ENCODE assay signal across 17 cellular contexts in the genomic region with DNA sequence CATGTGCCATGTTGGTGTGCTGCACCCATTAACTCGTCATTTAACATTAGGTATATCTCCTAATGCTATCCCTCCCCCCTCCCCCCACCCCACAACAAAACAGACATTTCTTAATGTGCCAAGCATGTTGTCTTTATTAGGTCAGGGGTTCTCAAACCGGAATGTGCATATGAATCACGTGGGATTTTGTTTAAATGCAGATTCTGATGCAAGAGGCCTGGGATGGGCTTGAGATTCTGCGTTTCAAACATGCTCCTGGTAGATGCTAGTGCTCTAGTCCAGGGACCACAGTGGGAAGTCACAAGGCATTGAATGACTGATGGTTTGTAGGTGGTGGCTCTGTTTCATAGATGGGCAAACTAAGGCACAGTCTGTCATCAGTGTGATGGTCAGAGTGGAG.
"Had no signal": no experiment of that assay in that cellular context is flagged by ENCODE, and none has a peak within 500 bp of the region (broad histone marks: within the 10 kb centered on the region; RNA-seq: fewer than 3 reads in every experiment).

No MANE protein-coding gene starts in this region.

- H3K27me3 ChIP-seq: ascending aorta, cardiac muscle cell had no signal

- H3K4me3 Mint-ChIP-seq: activated CD8-positive, alpha-beta T cell treated with anti-CD3 and anti-CD28 coated beads for 36 hours; activated naive CD8-positive, alpha-beta T cell treated with anti-CD3 and anti-CD28 coated beads, Interleukin-2, amount 10 ng/mL, durations not matched to agents 7 days and 5 days; naive B cell; stimulated activated naive B cell treated with anti-CD40 and anti-IgM and Interleukin-4, amounts not matched to agents 10 μg/mL and 1 μg/mL and 100 μg/mL, for 72 hours had no signal

- H3K4me1 ChIP-seq: parathyroid adenoma had no signal

- H3K4me3 ChIP-seq: ascending aorta, cardiac muscle cell, coronary artery, lower lobe of right lung had no signal

- H3K27me3 Mint-ChIP-seq: activated CD8-positive, alpha-beta T cell treated with anti-CD3 and anti-CD28 coated beads for 36 hours had no signal

- H3K27ac ChIP-seq: parathyroid adenoma, WERI-Rb-1 had no signal

- DNase-seq: activated CD4-positive, alpha-beta T cell treated with anti-CD3 and anti-CD28 coated beads for 4 hours; activated CD8-positive, alpha-beta memory T cell treated with anti-CD3 and anti-CD28 coated beads, Interleukin-2, amount 50 U/mL, for 4 hours; activated CD8-positive, alpha-beta T cell treated with anti-CD3 and anti-CD28 coated beads for 36 hours; activated naive CD8-positive, alpha-beta T cell treated with anti-CD3 and anti-CD28 coated beads, Interleukin-2, amount 10 ng/mL, durations not matched to agents 7 days and 5 days; effector CD8-positive, alpha-beta T cell; naive B cell; retina; SK-N-SH; stimulated activated naive B cell treated with anti-CD40 and anti-IgM and Interleukin-4, amounts not matched to agents 10 μg/mL and 1 μg/mL and 100 μg/mL, for 72 hours; T-helper 1 cell; trophoblast cell; WERI-Rb-1 had no signal

- H3K27ac Mint-ChIP-seq: activated CD8-positive, alpha-beta T cell treated with anti-CD3 and anti-CD28 coated beads for 36 hours; activated naive CD8-positive, alpha-beta T cell treated with anti-CD3 and anti-CD28 coated beads, Interleukin-2, amount 10 ng/mL, durations not matched to agents 7 days and 5 days; stimulated activated naive B cell treated with anti-CD40 and anti-IgM and Interleukin-4, amounts not matched to agents 10 μg/mL and 1 μg/mL and 100 μg/mL, for 72 hours had no signal

- H3K9me3 ChIP-seq: ascending aorta, lower lobe of right lung, SK-N-SH had no signal

- H3K36me3 ChIP-seq: cardiac muscle cell had no signal

- H3K9me3 Mint-ChIP-seq: activated CD8-positive, alpha-beta T cell treated with anti-CD3 and anti-CD28 coated beads for 36 hours; activated naive CD8-positive, alpha-beta T cell treated with anti-CD3 and anti-CD28 coated beads, Interleukin-2, amount 10 ng/mL, durations not matched to agents 7 days and 5 days; naive B cell; stimulated activated naive B cell treated with anti-CD40 and anti-IgM and Interleukin-4, amounts not matched to agents 10 μg/mL and 1 μg/mL and 100 μg/mL, for 72 hours had no signal

- H3K4me1 Mint-ChIP-seq: naive B cell had no signal

- ATAC-seq: activated CD8-positive, alpha-beta T cell treated with anti-CD3 and anti-CD28 coated beads for 36 hours; lower lobe of right lung; stimulated activated naive B cell treated with anti-CD40 and anti-IgM and Interleukin-4, amounts not matched to agents 10 μg/mL and 1 μg/mL and 100 μg/mL, for 72 hours had no signal

- H3K36me3 Mint-ChIP-seq: activated naive CD8-positive, alpha-beta T cell treated with anti-CD3 and anti-CD28 coated beads, Interleukin-2, amount 10 ng/mL, durations not matched to agents 7 days and 5 days had no signal
